ENCODE assay signal across 8 cellular contexts in the genomic region with DNA sequence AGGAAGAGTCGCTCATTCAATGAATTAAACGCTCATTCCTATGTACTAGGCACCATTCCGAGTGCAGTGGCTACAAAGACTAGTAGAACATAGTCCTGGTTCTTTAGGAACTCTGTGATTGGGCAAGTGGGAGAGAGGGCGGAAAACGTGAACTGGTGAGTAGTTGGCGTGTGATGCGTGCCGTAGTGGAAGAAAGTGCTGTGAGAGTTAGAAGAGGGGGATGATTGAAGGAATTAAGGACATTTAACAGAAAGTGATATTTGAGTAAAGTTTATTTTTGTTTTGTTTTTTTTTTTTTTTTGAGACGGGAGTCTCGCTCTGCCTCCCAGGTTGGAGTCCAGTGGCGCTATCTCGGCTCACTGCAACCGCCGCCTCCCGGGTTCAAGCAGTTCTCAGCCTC. TPM values are rescaled to one million over a fixed set of nuclear protein-coding genes. Genes with fewer than 3 reads are reported as not detected.
DNase-seq lines count a peak whose midpoint lies in the region; ATAC-seq and TF ChIP-seq lines count a peak whose summit lies in the region.

No MANE protein-coding gene starts in this region.

- no peaks in the 10 kb centered on the region for H3K9me3 ChIP-seq in CD4-positive, CD25-positive, alpha-beta regulatory T cell (ENCODE audit: control insufficient read depth in 2 of 2, low read length in 2 of 2)
- H3K9me3 ChIP-seq in HUES6 (ENCODE audit: control insufficient read depth, insufficient read depth, low read depth, low read length) (no peaks in the 10 kb centered on the region), esophagus muscularis mucosa (no peaks in the 10 kb centered on the region), osteoblast (ENCODE audit: low read depth, low read length) (no peaks in the 10 kb centered on the region)

- peak overlapping the region; percentile 98 for H3K4me2 ChIP-seq in osteoblast (ENCODE audit: insufficient read depth, low read length)

- 27% methylated on average over 15 of the region's 15 CpGs for WGBS in esophagus muscularis mucosa

- peaks cover 10 to 37% (median 25%) of the 10 kb centered on the region in 4 donors for H3K4me1 Mint-ChIP-seq in CD4-positive, CD25-positive, alpha-beta regulatory T cell
- peaks cover 27% of the 10 kb centered on the region for H3K4me1 Mint-ChIP-seq in activated CD4-positive, alpha-beta memory T cell treated with anti-CD3 and anti-CD28 coated beads for 36 hours (ENCODE audit: low read depth)

- H3K27me3 Mint-ChIP-seq in CD4-positive, CD25-positive, alpha-beta regulatory T cell, result peaks cover 13% of the 10 kb centered on the region
- H3K27me3 Mint-ChIP-seq in activated CD4-positive, alpha-beta memory T cell treated with anti-CD3 and anti-CD28 coated beads for 36 hours, result no peaks in the 10 kb centered on the region

- peak overlapping the region; percentile 94 to 98 (median 94) for H3K4me3 Mint-ChIP-seq in CD4-positive, CD25-positive, alpha-beta regulatory T cell
- peak overlapping the region; percentile 92 for H3K4me3 Mint-ChIP-seq in activated CD4-positive, alpha-beta memory T cell treated with anti-CD3 and anti-CD28 coated beads for 36 hours

- H3K4me1 ChIP-seq in CD4-positive, CD25-positive, alpha-beta regulatory T cell (ENCODE audit: control insufficient read depth, insufficient read depth, low read length, poor library complexity, severe bottlenecking), result peaks cover 14% of the 10 kb centered on the region
- H3K4me1 ChIP-seq in HUES6 (ENCODE audit: control insufficient read depth, insufficient read depth, low read length) (0 out of 2 replicates have a peak, but pooled peaks cover 3% of the 10 kb centered on the region), esophagus muscularis mucosa (peaks cover 20 to 40% (median 32%) of the 10 kb centered on the region in 4 donors), osteoblast (ENCODE audit: insufficient read depth, low read length) (peaks cover 8% of the 10 kb centered on the region)

- H3K4me3 ChIP-seq in CD4-positive, CD25-positive, alpha-beta regulatory T cell (ENCODE audit: low read depth, low read length), result peak overlapping the region; percentile 97
- peak overlapping the region; percentile 89 for H3K4me3 ChIP-seq in HUES6 (ENCODE audit: low read depth, low read length)
- H3K4me3 ChIP-seq in esophagus muscularis mucosa, result peak overlapping the region; percentile 62 to 78 (median 67)
- peak overlapping the region; percentile 89 for H3K4me3 ChIP-seq in osteoblast (ENCODE audit: insufficient read depth, low read length)

- peak overlapping the region; percentile 96 to 98 (median 97) for H3K27ac Mint-ChIP-seq in CD4-positive, CD25-positive, alpha-beta regulatory T cell
- peak overlapping the region; percentile 86 for H3K27ac Mint-ChIP-seq in activated CD4-positive, alpha-beta memory T cell treated with anti-CD3 and anti-CD28 coated beads for 36 hours

- CTCF ChIA-PET in activated CD4-positive, alpha-beta memory T cell treated with anti-CD3 and anti-CD28 coated beads for 36 hours (lab: Charles Lee), result interaction anchor here (1.2 kb wide), 1 partner anchor 29 kb away, joined by 3 read pairs; no protein-coding TSS in a partner anchor

- peak overlapping the region; percentile 94 for H2AFZ ChIP-seq in osteoblast (ENCODE audit: low read length)

- no peaks in the 10 kb centered on the region for H3K9me3 Mint-ChIP-seq in CD4-positive, CD25-positive, alpha-beta regulatory T cell
- no peaks in the 10 kb centered on the region for H3K9me3 Mint-ChIP-seq in activated CD4-positive, alpha-beta memory T cell treated with anti-CD3 and anti-CD28 coated beads for 36 hours

- H3K27me3 ChIP-seq in CD4-positive, CD25-positive, alpha-beta regulatory T cell (ENCODE audit: control insufficient read depth, insufficient read depth, low read length), result peaks cover 3% of the 10 kb centered on the region
- H3K27me3 ChIP-seq in HUES6 (ENCODE audit: control insufficient read depth, insufficient read depth, low read length) (peaks cover 11% of the 10 kb centered on the region), esophagus muscularis mucosa (no peaks in the 10 kb centered on the region), osteoblast (ENCODE audit: insufficient read depth, low read length) (peaks cover 11% of the 10 kb centered on the region)

- POLR2A ChIA-PET in activated CD4-positive, alpha-beta memory T cell treated with anti-CD3 and anti-CD28 coated beads for 36 hours (lab: Charles Lee), result interaction anchor here (0.7 to 2.8 kb wide), 2 partner anchors 9 to 508 kb away, joined by 3 to 20 read pairs; a partner anchor contains a TSS

- ATAC-seq in CD4-positive, CD25-positive, alpha-beta regulatory T cell (ENCODE audit: low read depth in 2 of 2), result peak in 1 of 2 donors; percentile 14
- ATAC-seq in HG03521 (IDR thresholded peaks at IDR 0.05; ENCODE audit: unreplicated experiment) (no peak), HG03139 (IDR thresholded peaks at IDR 0.05; ENCODE audit: unreplicated experiment) (no peak)

- peaks cover 4% of the 10 kb centered on the region for H3K36me3 Mint-ChIP-seq in CD4-positive, CD25-positive, alpha-beta regulatory T cell
- H3K36me3 Mint-ChIP-seq in activated CD4-positive, alpha-beta memory T cell treated with anti-CD3 and anti-CD28 coated beads for 36 hours, result peaks cover 3% of the 10 kb centered on the region

- no peak for TF ChIP-seq CTCF in esophagus muscularis mucosa (IDR thresholded peaks at IDR 0.05)
- no peak for TF ChIP-seq CTCF in osteoblast (IDR thresholded peaks at IDR 0.05; ENCODE audit: extremely low read depth, low read depth, low read length)

- intact Hi-C loops in activated CD4-positive, alpha-beta memory T cell treated with anti-CD3 and anti-CD28 coated beads for 36 hours (cut with micrococcal nuclease), result loop anchor here (1.0 kb wide), 3 partner anchors 10 to 27 kb away; a partner anchor contains a TSS
- intact Hi-C loops in esophagus muscularis mucosa (cut with DNase I), result no loop called here

- no peak for TF ChIP-seq EP300 in esophagus muscularis mucosa (IDR thresholded peaks at IDR 0.05)

- H3K79me2 ChIP-seq in osteoblast (ENCODE audit: insufficient read depth, low read length), result peaks cover 40% of the 10 kb centered on the region

- peak overlapping the region; percentile 85 for H3K9ac ChIP-seq in HUES6 (ENCODE audit: low read length)

- H3K36me3 ChIP-seq in CD4-positive, CD25-positive, alpha-beta regulatory T cell (ENCODE audit: control insufficient read depth, insufficient read depth, low read length), result no peaks in the 10 kb centered on the region
- no peaks in the 10 kb centered on the region; the same call in 1 of the 2 replicates for H3K36me3 ChIP-seq in HUES6 (ENCODE audit: control insufficient read depth, insufficient read depth, low read length)
- peaks cover 0 to 12% (median 6%) of the 10 kb centered on the region in 4 donors for H3K36me3 ChIP-seq in esophagus muscularis mucosa
- H3K36me3 ChIP-seq in osteoblast (ENCODE audit: insufficient read depth, low read length), result no peaks in the 10 kb centered on the region

- H4K20me1 ChIP-seq in osteoblast (ENCODE audit: insufficient read depth, low read length), result peaks cover 4% of the 10 kb centered on the region

- TF ChIP-seq POLR2A in esophagus muscularis mucosa (IDR thresholded peaks at IDR 0.05; ENCODE audit: low read depth), result no peak

- peak in 2 of 3 donors; percentile 21 to 57 for DNase-seq in CD4-positive, CD25-positive, alpha-beta regulatory T cell
- peak; percentile 68 for DNase-seq in activated CD4-positive, alpha-beta memory T cell treated with anti-CD3 and anti-CD28 coated beads for 36 hours
- DNase-seq in esophagus muscularis mucosa (ENCODE audit: extremely low spot score) (no peak), osteoblast (ENCODE audit: insufficient read length, low spot score, missing footprints) (peak; percentile 87)
- no peak for DNase-seq in effector CD8-positive, alpha-beta T cell (lab: John Stamatoyannopoulos, UW)

- H3K27ac ChIP-seq in CD4-positive, CD25-positive, alpha-beta regulatory T cell (ENCODE audit: insufficient read depth, low read length, poor library complexity, severe bottlenecking), result peak overlapping the region; percentile 78
- H3K27ac ChIP-seq in HUES6 (ENCODE audit: low read depth, low read length), result peak overlapping the region; percentile 65; the same call in 1 of the 2 replicates
- H3K27ac ChIP-seq in esophagus muscularis mucosa (replicated peaks in 1 of 4), result peak overlapping the region; percentile 80 to 89 (median 86)
- peak overlapping the region; percentile 87 for H3K27ac ChIP-seq in osteoblast (ENCODE audit: low read depth, low read length)

RNA-seq across cellular contexts. Expression of a gene that starts 7.9 kb away (rescaled TPM):
- 0.57 TPM for total RNA-seq in CD4-positive, CD25-positive, alpha-beta regulatory T cell
- polyA plus RNA-seq in CD4-positive, CD25-positive, alpha-beta regulatory T cell, result under 1 TPM in 1 of 4 donors, not detected in 3; 0.17 TPM
- not detected for total RNA-seq in activated CD4-positive, alpha-beta memory T cell treated with anti-CD3 and anti-CD28 coated beads for 36 hours
- not detected for total RNA-seq in esophagus muscularis mucosa
- under 0.01 TPM in 2 replicates for total RNA-seq in osteoblast

RNA-seq across cellular contexts. Expression of a gene that starts 9.8 kb away (rescaled TPM):
- 3.1 TPM for total RNA-seq in CD4-positive, CD25-positive, alpha-beta regulatory T cell
- polyA plus RNA-seq in CD4-positive, CD25-positive, alpha-beta regulatory T cell, result 1 to 10 TPM; 1.1 to 3.4 (median 1.6) TPM
- 1 to 10 TPM; 4.9 to 6.0 TPM for total RNA-seq in activated CD4-positive, alpha-beta memory T cell treated with anti-CD3 and anti-CD28 coated beads for 36 hours
- total RNA-seq in esophagus muscularis mucosa (1 to 10 TPM; 4.1 to 9.0 (median 5.0) TPM), osteoblast (8.0 and 8.8 TPM in 2 replicates)

RNA-seq across cellular contexts. Expression of a gene that starts 18.6 kb away (rescaled TPM):
- 133 TPM for total RNA-seq in CD4-positive, CD25-positive, alpha-beta regulatory T cell
- polyA plus RNA-seq in CD4-positive, CD25-positive, alpha-beta regulatory T cell, result 10 to 100 TPM; 59.8 to 89.2 (median 74.4) TPM
- total RNA-seq in activated CD4-positive, alpha-beta memory T cell treated with anti-CD3 and anti-CD28 coated beads for 36 hours, result 100 to 1,000 TPM; 187 to 192 TPM
- 100 to 1,000 TPM; 108 to 276 (median 155) TPM for total RNA-seq in esophagus muscularis mucosa
- total RNA-seq in osteoblast, result 84.0 and 93.1 TPM in 2 replicates

RNA-seq across cellular contexts. Expression of a gene that starts 31.1 kb away (rescaled TPM):
- total RNA-seq in CD4-positive, CD25-positive, alpha-beta regulatory T cell, result 105 TPM
- polyA plus RNA-seq in CD4-positive, CD25-positive, alpha-beta regulatory T cell, result 10 to 100 TPM; 12.7 to 14.6 (median 13.4) TPM
- 10 to 100 TPM; 34.5 to 39.0 TPM for total RNA-seq in activated CD4-positive, alpha-beta memory T cell treated with anti-CD3 and anti-CD28 coated beads for 36 hours
- total RNA-seq in esophagus muscularis mucosa (1 to 10 TPM in 2 of 4 donors, under 1 TPM in 2; 0.32 to 1.7 (median 1.0) TPM), osteoblast (0.36 and 0.88 TPM in 2 replicates)

Comparison
In these comparisons a context has a peak if more than half of its experiments do, and no peak if none do; other contexts are left out.
1. DNase-seq: peak in CD4-positive, CD25-positive, alpha-beta regulatory T cell (2 of 3), activated CD4-positive, alpha-beta memory T cell treated with anti-CD3 and anti-CD28 coated beads for 36 hours (single experiment) and osteoblast (single experiment); none in esophagus muscularis mucosa (single experiment) and effector CD8-positive, alpha-beta T cell (single experiment).
2. Peak in every context shown above with its lines, with median percentiles within 50 percentile points of each other: H3K27ac ChIP-seq and H3K4me3 ChIP-seq.